ENCODE assay signal across 20 cellular contexts in genomic region chr1:30894508-30894973, GRCh38. TPM values are rescaled to one million over a fixed set of nuclear protein-coding genes. Genes with fewer than 3 reads are reported as not detected.
A peak's percentile ranks its signal among the peaks of the same experiment; 100 is the strongest.
DNase-seq lines count a peak whose midpoint lies in the region; ATAC-seq, FAIRE-seq and TF ChIP-seq lines count a peak whose summit lies in the region.
"Had no signal": no experiment of that assay in that cellular context is flagged by ENCODE, and none has a peak within 500 bp of the region (broad histone marks: within the 10 kb centered on the region; RNA-seq: fewer than 3 reads in every experiment).

No MANE protein-coding gene starts in this region.

- FAIRE-seq in bronchial epithelial cell (lab: Jason Lieb, UNC) = peak; percentile 66
- peak; percentile 95 for FAIRE-seq in urothelium cell line (lab: Jason Lieb, UNC)

- no peak overlapping the region for H3K27ac ChIP-seq in lower lobe of right lung
- H3K27ac ChIP-seq: 22Rv1, RWPE1 had no signal

- no peaks in the 10 kb centered on the region for H3K36me3 Mint-ChIP-seq in T-helper 2 cell treated with Interferon-gamma antibody and Interleukin-4, amounts not matched to agents 5 μg/mL and 100 μg/mL, for 36 hours (ENCODE audit: low read depth)
- H3K36me3 Mint-ChIP-seq in neural crest cell (ENCODE audit: low read depth) (no peaks in the 10 kb centered on the region), nephron progenitor cell (ENCODE audit: low read depth) (no peaks in the 10 kb centered on the region)
- H3K36me3 Mint-ChIP-seq: CD14-positive monocyte had no signal

- no peaks in the 10 kb centered on the region for H3K9me3 Mint-ChIP-seq in T-helper 2 cell treated with Interferon-gamma antibody and Interleukin-4, amounts not matched to agents 5 μg/mL and 100 μg/mL, for 36 hours
- H3K9me3 Mint-ChIP-seq in neural crest cell = no peaks in the 10 kb centered on the region
- no peaks in the 10 kb centered on the region for H3K9me3 Mint-ChIP-seq in nephron progenitor cell

- peak overlapping the region; percentile 26 for H3K27ac Mint-ChIP-seq in T-helper 2 cell treated with Interferon-gamma antibody and Interleukin-4, amounts not matched to agents 5 μg/mL and 100 μg/mL, for 36 hours
- H3K27ac Mint-ChIP-seq in neural crest cell (ENCODE audit: unreplicated experiment) (peak overlapping the region; percentile 75), nephron progenitor cell (no peak overlapping the region)
- H3K27ac Mint-ChIP-seq: CD14-positive monocyte had no signal

- H3K9me3 ChIP-seq in lower lobe of right lung = no peaks in the 10 kb centered on the region
- H3K9me3 ChIP-seq: HAP-1 had no signal

- no peak for TF ChIP-seq CTCF in bronchial epithelial cell (IDR thresholded peaks at IDR 0.05; ENCODE audit: insufficient read depth, low read length, severe bottlenecking)
- no peak for TF ChIP-seq CTCF in neural crest cell (conservative IDR thresholded peaks at IDR 0.05)
- TF ChIP-seq CTCF in nephron progenitor cell (IDR thresholded peaks at IDR 0.05) = no peak
- TF ChIP-seq CTCF in lower lobe of right lung (IDR thresholded peaks at IDR 0.05) = no peak

- no peak for ATAC-seq in lower lobe of right lung
- ATAC-seq: PC-3 had no signal

- intact Hi-C loops in lower lobe of right lung (cut with DNase I) = no loop called here

- no peak for DNase-seq in T-helper 2 cell treated with Interferon-gamma antibody and Interleukin-4, amounts not matched to agents 5 μg/mL and 100 μg/mL, for 36 hours (ENCODE audit: low spot score)
- no peak for DNase-seq in T-helper 2 cell
- no peak for DNase-seq in bronchial epithelial cell (ENCODE audit: low read depth)
- DNase-seq in neural crest cell (ENCODE audit: low read depth, low spot score) = no peak
- DNase-seq in urothelium cell line (ENCODE audit: low spot score) = no peak
- DNase-seq in nephron progenitor cell = no peak
- no peak for DNase-seq in lower lobe of right lung
- no peak for DNase-seq in UCSD-AML1 (lab: John Stamatoyannopoulos, UW; ENCODE audit: unreplicated experiment)
- DNase-seq: DND-41, KG1, NCI-H1105 treated with DMSO at 0.1 percent for 48 hours, NCI-H187, NCI-H2107, NCI-H2227 treated with DMSO at 0.1 percent for 48 hours, NCI-H510A treated with DMSO at 0.1 percent for 48 hours, PC-3 had no signal

- no peak overlapping the region for H3K4me3 Mint-ChIP-seq in T-helper 2 cell treated with Interferon-gamma antibody and Interleukin-4, amounts not matched to agents 5 μg/mL and 100 μg/mL, for 36 hours
- H3K4me3 Mint-ChIP-seq in neural crest cell = no peak overlapping the region
- no peak overlapping the region for H3K4me3 Mint-ChIP-seq in nephron progenitor cell

- H3K27me3 ChIP-seq in bronchial epithelial cell (ENCODE audit: control insufficient read depth, insufficient read depth, low read length) (no peaks in the 10 kb centered on the region), lower lobe of right lung (ENCODE audit: low read depth) (no peaks in the 10 kb centered on the region)

- H3K4me1 Mint-ChIP-seq in T-helper 2 cell treated with Interferon-gamma antibody and Interleukin-4, amounts not matched to agents 5 μg/mL and 100 μg/mL, for 36 hours (ENCODE audit: low read depth) = no peaks in the 10 kb centered on the region
- H3K4me1 Mint-ChIP-seq in neural crest cell (peaks cover 60% of the 10 kb centered on the region), nephron progenitor cell (peaks cover 51% of the 10 kb centered on the region)

- no peak overlapping the region for H3K4me3 ChIP-seq in bronchial epithelial cell (ENCODE audit: low read depth, low read length)
- no peak overlapping the region for H3K4me3 ChIP-seq in lower lobe of right lung
- H3K4me3 ChIP-seq: HAP-1 had no signal

- H3K27me3 Mint-ChIP-seq in T-helper 2 cell treated with Interferon-gamma antibody and Interleukin-4, amounts not matched to agents 5 μg/mL and 100 μg/mL, for 36 hours (ENCODE audit: low read depth) = peaks cover 4% of the 10 kb centered on the region
- no peaks in the 10 kb centered on the region for H3K27me3 Mint-ChIP-seq in neural crest cell (ENCODE audit: low read depth)
- H3K27me3 Mint-ChIP-seq in nephron progenitor cell (ENCODE audit: low read depth, poor library complexity) = peaks cover 10% of the 10 kb centered on the region

- peaks cover 14% of the 10 kb centered on the region for H3K4me1 ChIP-seq in lower lobe of right lung
- H3K4me1 ChIP-seq: HAP-1 had no signal

- H3K36me3 ChIP-seq in bronchial epithelial cell (ENCODE audit: control insufficient read depth, insufficient read depth, low read length) (no peaks in the 10 kb centered on the region), lower lobe of right lung (no peaks in the 10 kb centered on the region)
- H3K36me3 ChIP-seq: HAP-1 had no signal

RNA-seq across cellular contexts. Expression of gene SDC3, which starts 14.0 kb away (rescaled TPM):
- 2.4 and 4.7 TPM in 2 replicates for total RNA-seq in bronchial epithelial cell
- total RNA-seq in neural crest cell = 116 and 129 TPM in 2 replicates
- total RNA-seq in lower lobe of right lung = 43.5 TPM
